In genomic region chr5:95961617-95962474, GRCh38 we compare ENCODE assay signal across 8 cellular contexts. TPM values are rescaled to one million over a fixed set of nuclear protein-coding genes. Genes with fewer than 3 reads are reported as not detected.
A peak's percentile ranks its signal among the peaks of the same experiment; 100 is the strongest.
DNase-seq lines count a peak whose midpoint lies in the region; ATAC-seq and TF ChIP-seq lines count a peak whose summit lies in the region.

TSS of gene ELL2 (minus strand) at chr5:95961851. CDS start at chr5:95961721, 130 bp downstream.

- no peaks in the 10 kb centered on the region for H3K27me3 ChIP-seq in BJ (ENCODE audit: control insufficient read depth, insufficient read depth, low read length)

- intact Hi-C loops in dendritic cell treated with granulocyte-macrophage colony-stimulating factor and Interleukin-4, amounts not matched to agents 40 ng/mL and 50 ng/mL, for 4 days (cut with micrococcal nuclease): loop anchor here (1.0 to 10.0 kb wide), 4 partner anchors 103 to 374 kb away; partner anchors contain the start of gene RFESD

- peaks cover 40% of the 10 kb centered on the region for H3K4me1 Mint-ChIP-seq in dendritic cell treated with granulocyte-macrophage colony-stimulating factor and Interleukin-4, amounts not matched to agents 40 ng/mL and 50 ng/mL, for 4 days (ENCODE audit: low read depth)

- DNase-seq in BJ (ENCODE audit: low read depth) (peak; percentile 84), GM19238 (ENCODE audit: insufficient read length, low spot score) (peak; percentile 86), NCI-H526 treated with DMSO at 0.1 percent for 48 hours (lab: John Stamatoyannopoulos, UW) (peak; percentile 49), left lobe of liver (ENCODE audit: low spot score) (peak; percentile 100)
- peak; percentile 98 to 99 for DNase-seq in activated CD4-positive, alpha-beta T cell treated with anti-CD3 and anti-CD28 coated beads, Interleukin-2, amount 50 U/mL, for 48 hours
- peak; percentile 97 to 98 for DNase-seq in stimulated activated CD4-positive, alpha-beta T cell treated with anti-CD3 and anti-CD28 coated beads, Interleukin-2, amount 100 ng/mL, for 24 hours

- POLR2A ChIA-PET in BJ (lab: Charles Lee): interaction anchor here (0.6 to 0.7 kb wide), 2 partner anchors 81 to 278 kb away, joined by 3 to 6 read pairs; no protein-coding TSS in a partner anchor

- peaks cover 15% of the 10 kb centered on the region for H3K36me3 Mint-ChIP-seq in dendritic cell treated with granulocyte-macrophage colony-stimulating factor and Interleukin-4, amounts not matched to agents 40 ng/mL and 50 ng/mL, for 4 days (ENCODE audit: low read depth)

- peaks cover 24% of the 10 kb centered on the region for H3K27me3 Mint-ChIP-seq in dendritic cell treated with granulocyte-macrophage colony-stimulating factor and Interleukin-4, amounts not matched to agents 40 ng/mL and 50 ng/mL, for 4 days

- H3K36me3 ChIP-seq in BJ (ENCODE audit: control insufficient read depth, insufficient read depth, low read length): peaks cover 1% of the 10 kb centered on the region; the same call in 1 of the 2 replicates

- CTCF ChIA-PET in BJ (lab: Yijun Ruan, JAX): interaction anchor here (1.0 to 2.0 kb wide), 4 partner anchors 88 to 383 kb away, joined by 3 to 6 read pairs (median 3); no protein-coding TSS in a partner anchor

- peak; percentile 89 for ATAC-seq in HG03439 (IDR thresholded peaks at IDR 0.05; ENCODE audit: unreplicated experiment)
- peak; percentile 76 for ATAC-seq in left lobe of liver

- peak within 1 kb of the TSS; percentile 97 for H3K4me3 Mint-ChIP-seq in dendritic cell treated with granulocyte-macrophage colony-stimulating factor and Interleukin-4, amounts not matched to agents 40 ng/mL and 50 ng/mL, for 4 days

- TF ChIP-seq CTCF in BJ (IDR thresholded peaks at IDR 0.05; ENCODE audit: insufficient read depth, low read depth, low read length): no peak

- peak within 1 kb of the TSS; percentile 73 for H3K4me3 ChIP-seq in BJ (ENCODE audit: low read depth, low read length)

- H3K27ac Mint-ChIP-seq in dendritic cell treated with granulocyte-macrophage colony-stimulating factor and Interleukin-4, amounts not matched to agents 40 ng/mL and 50 ng/mL, for 4 days: peak within 1 kb of the TSS; percentile 91

- no peaks in the 10 kb centered on the region for H3K9me3 Mint-ChIP-seq in dendritic cell treated with granulocyte-macrophage colony-stimulating factor and Interleukin-4, amounts not matched to agents 40 ng/mL and 50 ng/mL, for 4 days

RNA-seq across cellular contexts. Expression of gene ELL2, which starts in this region (rescaled TPM):
- 58.9 and 116 TPM in 2 replicates for polyA plus RNA-seq in BJ (2011; rRNA removed)
- polyA minus RNA-seq in BJ (2011; rRNA and poly(A)+ RNA removed): 106 and 110 TPM in 2 replicates
- 76.4 TPM for total RNA-seq in left lobe of liver

Comparison
In these comparisons a context has a peak if more than half of its experiments do, and no peak if none do; other contexts are left out.
1. Peak in every context shown above with its lines: DNase-seq, ATAC-seq and H3K4me3 ChIP-seq.
2. DNase-seq: peak in every context shown above with its lines; median percentile 100 in left lobe of liver; 98 in activated CD4-positive, alpha-beta T cell treated with anti-CD3 and anti-CD28 coated beads, Interleukin-2, amount 50 U/mL, for 48 hours; 98 in stimulated activated CD4-positive, alpha-beta T cell treated with anti-CD3 and anti-CD28 coated beads, Interleukin-2, amount 100 ng/mL, for 24 hours; 86 in GM19238; 84 in BJ; 49 in NCI-H526 treated with DMSO at 0.1 percent for 48 hours.